ENCODE assay signal across 18 cellular contexts in genomic region chr6:49666930-49667369, GRCh38. TPM values are rescaled to one million over a fixed set of nuclear protein-coding genes. Genes with fewer than 3 reads are reported as not detected.
"Had no signal": no experiment of that assay in that cellular context is flagged by ENCODE, and none has a peak within 500 bp of the region (broad histone marks: within the 10 kb centered on the region; RNA-seq: fewer than 3 reads in every experiment).

No MANE protein-coding gene starts in this region.

- H3K36me3 ChIP-seq: cardiac muscle cell, gastrocnemius medialis, left ventricle myocardium inferior had no signal

- H3K27me3 Mint-ChIP-seq: activated naive CD4-positive, alpha-beta T cell treated with anti-CD3 and anti-CD28 coated beads, Interleukin-2, amount 10 ng/mL, durations not matched to agents 7 days and 5 days; memory B cell; stimulated activated naive CD8-positive, alpha-beta T cell treated with anti-CD3 and anti-CD28 coated beads, Interleukin-15, Interleukin-2, amounts not matched to agents 100 ng/mL and 50 ng/mL, for 24 hours; T-helper 17 cell had no signal

- H3K4me3 ChIP-seq: cardiac muscle cell, gastrocnemius medialis, left ventricle myocardium inferior, testis had no signal

- H3K4me1 ChIP-seq: gastrocnemius medialis, left ventricle myocardium inferior, testis had no signal

- H3K9me3 Mint-ChIP-seq: activated naive CD4-positive, alpha-beta T cell treated with anti-CD3 and anti-CD28 coated beads, Interleukin-2, amount 10 ng/mL, durations not matched to agents 7 days and 5 days; memory B cell had no signal

- H3K4me3 Mint-ChIP-seq: activated CD8-positive, alpha-beta T cell treated with anti-CD3 and anti-CD28 coated beads, Interleukin-2, amount 10 ng/mL, durations not matched to agents 7 days and 5 days; activated naive CD4-positive, alpha-beta T cell treated with anti-CD3 and anti-CD28 coated beads, Interleukin-2, amount 10 ng/mL, durations not matched to agents 7 days and 5 days; memory B cell; nephron; stimulated activated naive CD8-positive, alpha-beta T cell treated with anti-CD3 and anti-CD28 coated beads, Interleukin-15, Interleukin-2, amounts not matched to agents 100 ng/mL and 50 ng/mL, for 24 hours; T-helper 17 cell had no signal

- H3K27me3 ChIP-seq: cardiac muscle cell, gastrocnemius medialis, testis had no signal

- H3K4me1 Mint-ChIP-seq: activated naive CD4-positive, alpha-beta T cell treated with anti-CD3 and anti-CD28 coated beads, Interleukin-2, amount 10 ng/mL, durations not matched to agents 7 days and 5 days; memory B cell; nephron; T-helper 17 cell had no signal

- DNase-seq: activated CD4-positive, alpha-beta T cell treated with anti-CD3 and anti-CD28 coated beads for 48 hours; activated CD8-positive, alpha-beta memory T cell treated with anti-CD3 and anti-CD28 coated beads, Interleukin-2, amount 50 U/mL, for 48 hours; activated CD8-positive, alpha-beta T cell treated with anti-CD3 and anti-CD28 coated beads, Interleukin-2, amount 10 ng/mL, durations not matched to agents 7 days and 5 days; activated naive CD4-positive, alpha-beta T cell treated with anti-CD3 and anti-CD28 coated beads, Interleukin-2, amount 10 ng/mL, durations not matched to agents 7 days and 5 days; gastrocnemius medialis; kidney; left ventricle myocardium inferior; stimulated activated CD4-positive, alpha-beta T cell treated with anti-CD3 and anti-CD28 coated beads, Interleukin-4, amount 100 ng/mL, for 1 hour; stimulated activated CD8-positive, alpha-beta memory T cell treated with anti-CD3 and anti-CD28 coated beads, Interleukin-4, amount 100 ng/mL, for 48 hours; T-helper 17 cell; testis had no signal

- ATAC-seq: activated CD8-positive, alpha-beta T cell treated with anti-CD3 and anti-CD28 coated beads, Interleukin-2, amount 10 ng/mL, durations not matched to agents 7 days and 5 days; gastrocnemius medialis; T-helper 17 cell had no signal

- H3K36me3 Mint-ChIP-seq: activated naive CD4-positive, alpha-beta T cell treated with anti-CD3 and anti-CD28 coated beads, Interleukin-2, amount 10 ng/mL, durations not matched to agents 7 days and 5 days; memory B cell had no signal

- H3K9me3 ChIP-seq: gastrocnemius medialis, testis had no signal

- H3K27ac Mint-ChIP-seq: activated CD8-positive, alpha-beta T cell treated with anti-CD3 and anti-CD28 coated beads, Interleukin-2, amount 10 ng/mL, durations not matched to agents 7 days and 5 days; activated naive CD4-positive, alpha-beta T cell treated with anti-CD3 and anti-CD28 coated beads, Interleukin-2, amount 10 ng/mL, durations not matched to agents 7 days and 5 days; memory B cell; nephron; stimulated activated naive CD8-positive, alpha-beta T cell treated with anti-CD3 and anti-CD28 coated beads, Interleukin-15, Interleukin-2, amounts not matched to agents 100 ng/mL and 50 ng/mL, for 24 hours; T-helper 17 cell had no signal

- H3K27ac ChIP-seq: cardiac muscle cell, gastrocnemius medialis, left ventricle myocardium inferior, testis had no signal

RNA-seq across cellular contexts. Expression of gene RHAG, which starts 30.3 kb away (rescaled TPM):
- polyA plus RNA-seq: cardiac muscle cell, endothelial cell of umbilical vein, fibroblast of lung had no signal

RNA-seq across cellular contexts. Expression of gene CRISP2, which starts 46.4 kb away (rescaled TPM):
- polyA plus RNA-seq: adipose tissue, cardiac muscle cell, endothelial cell of umbilical vein, fibroblast of lung had no signal
